In the genomic region with DNA sequence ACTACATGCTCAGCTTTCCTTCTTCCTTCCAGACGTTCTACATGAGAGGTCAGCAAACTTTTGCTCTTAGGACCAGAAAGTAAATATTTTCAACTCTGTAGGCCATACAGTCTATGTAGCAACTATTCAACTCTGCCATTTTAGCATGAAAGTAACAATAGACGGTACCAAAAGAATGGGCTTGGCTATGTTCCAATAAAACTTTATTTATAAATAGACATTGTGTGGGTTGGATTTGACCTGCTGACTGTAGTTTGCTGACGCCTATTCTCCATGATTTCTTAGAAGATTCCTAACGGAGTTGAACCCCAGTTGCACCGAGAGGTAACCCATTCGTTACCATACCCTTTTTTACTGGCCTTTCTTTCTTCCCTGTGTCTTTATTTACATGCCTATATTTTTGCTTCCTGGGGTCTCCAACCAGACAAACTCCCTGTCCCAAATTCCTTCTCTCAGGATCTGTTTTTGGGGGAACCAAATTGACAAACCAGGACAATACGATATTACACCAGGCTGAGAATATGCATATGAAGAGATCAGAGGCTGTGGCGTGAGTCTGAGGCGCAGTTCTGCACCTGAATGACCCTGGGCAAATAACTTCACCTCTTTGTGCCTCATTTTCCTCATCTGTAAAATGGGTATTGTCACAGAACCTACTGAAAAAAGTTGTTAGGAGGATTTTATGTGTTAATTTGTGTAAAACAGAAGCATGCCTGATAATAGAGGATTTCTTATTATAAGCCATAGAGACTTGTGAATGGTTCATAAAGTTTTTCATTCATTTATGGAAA, we compare ENCODE assay signal across 2 cellular contexts.
TF ChIP-seq lines count a peak whose summit lies in the region.

No MANE protein-coding gene starts in this region.

TF ChIP-seq in HepG2, 621 proteins besides CTCF, POLR2A, EP300 and RAD21 (continues in another document):
- TF ChIP-seq, protein P1, sequence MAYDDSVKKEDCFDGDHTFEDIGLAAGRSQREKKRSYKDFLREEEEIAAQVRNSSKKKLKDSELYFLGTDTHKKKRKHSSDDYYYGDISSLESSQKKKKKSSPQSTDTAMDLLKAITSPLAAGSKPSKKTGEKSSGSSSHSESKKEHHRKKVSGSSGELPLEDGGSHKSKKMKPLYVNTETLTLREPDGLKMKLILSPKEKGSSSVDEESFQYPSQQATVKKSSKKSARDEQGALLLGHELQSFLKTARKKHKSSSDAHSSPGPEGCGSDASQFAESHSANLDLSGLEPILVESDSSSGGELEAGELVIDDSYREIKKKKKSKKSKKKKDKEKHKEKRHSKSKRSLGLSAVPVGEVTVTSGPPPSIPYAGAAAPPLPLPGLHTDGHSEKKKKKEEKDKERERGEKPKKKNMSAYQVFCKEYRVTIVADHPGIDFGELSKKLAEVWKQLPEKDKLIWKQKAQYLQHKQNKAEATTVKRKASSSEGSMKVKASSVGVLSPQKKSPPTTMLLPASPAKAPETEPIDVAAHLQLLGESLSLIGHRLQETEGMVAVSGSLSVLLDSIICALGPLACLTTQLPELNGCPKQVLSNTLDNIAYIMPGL (CRISPR knock-in tag; IDR thresholded peaks at IDR 0.05; ENCODE audit: borderline replicate concordance in 1 of 2, low read depth in 1 of 2): no peak
- TF ChIP-seq, protein P2, sequence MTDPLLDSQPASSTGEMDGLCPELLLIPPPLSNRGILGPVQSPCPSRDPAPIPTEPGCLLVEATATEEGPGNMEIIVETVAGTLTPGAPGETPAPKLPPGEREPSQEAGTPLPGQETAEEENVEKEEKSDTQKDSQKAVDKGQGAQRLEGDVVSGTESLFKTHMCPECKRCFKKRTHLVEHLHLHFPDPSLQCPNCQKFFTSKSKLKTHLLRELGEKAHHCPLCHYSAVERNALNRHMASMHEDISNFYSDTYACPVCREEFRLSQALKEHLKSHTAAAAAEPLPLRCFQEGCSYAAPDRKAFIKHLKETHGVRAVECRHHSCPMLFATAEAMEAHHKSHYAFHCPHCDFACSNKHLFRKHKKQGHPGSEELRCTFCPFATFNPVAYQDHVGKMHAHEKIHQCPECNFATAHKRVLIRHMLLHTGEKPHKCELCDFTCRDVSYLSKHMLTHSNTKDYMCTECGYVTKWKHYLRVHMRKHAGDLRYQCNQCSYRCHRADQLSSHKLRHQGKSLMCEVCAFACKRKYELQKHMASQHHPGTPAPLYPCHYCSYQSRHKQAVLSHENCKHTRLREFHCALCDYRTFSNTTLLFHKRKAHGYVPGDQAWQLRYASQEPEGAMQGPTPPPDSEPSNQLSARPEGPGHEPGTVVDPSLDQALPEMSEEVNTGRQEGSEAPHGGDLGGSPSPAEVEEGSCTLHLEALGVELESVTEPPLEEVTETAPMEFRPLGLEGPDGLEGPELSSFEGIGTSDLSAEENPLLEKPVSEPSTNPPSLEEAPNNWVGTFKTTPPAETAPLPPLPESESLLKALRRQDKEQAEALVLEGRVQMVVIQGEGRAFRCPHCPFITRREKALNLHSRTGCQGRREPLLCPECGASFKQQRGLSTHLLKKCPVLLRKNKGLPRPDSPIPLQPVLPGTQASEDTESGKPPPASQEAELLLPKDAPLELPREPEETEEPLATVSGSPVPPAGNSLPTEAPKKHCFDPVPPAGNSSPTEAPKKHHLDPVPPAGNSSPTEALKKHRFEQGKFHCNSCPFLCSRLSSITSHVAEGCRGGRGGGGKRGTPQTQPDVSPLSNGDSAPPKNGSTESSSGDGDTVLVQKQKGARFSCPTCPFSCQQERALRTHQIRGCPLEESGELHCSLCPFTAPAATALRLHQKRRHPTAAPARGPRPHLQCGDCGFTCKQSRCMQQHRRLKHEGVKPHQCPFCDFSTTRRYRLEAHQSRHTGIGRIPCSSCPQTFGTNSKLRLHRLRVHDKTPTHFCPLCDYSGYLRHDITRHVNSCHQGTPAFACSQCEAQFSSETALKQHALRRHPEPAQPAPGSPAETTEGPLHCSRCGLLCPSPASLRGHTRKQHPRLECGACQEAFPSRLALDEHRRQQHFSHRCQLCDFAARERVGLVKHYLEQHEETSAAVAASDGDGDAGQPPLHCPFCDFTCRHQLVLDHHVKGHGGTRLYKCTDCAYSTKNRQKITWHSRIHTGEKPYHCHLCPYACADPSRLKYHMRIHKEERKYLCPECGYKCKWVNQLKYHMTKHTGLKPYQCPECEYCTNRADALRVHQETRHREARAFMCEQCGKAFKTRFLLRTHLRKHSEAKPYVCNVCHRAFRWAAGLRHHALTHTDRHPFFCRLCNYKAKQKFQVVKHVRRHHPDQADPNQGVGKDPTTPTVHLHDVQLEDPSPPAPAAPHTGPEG (CRISPR knock-in tag; IDR thresholded peaks at IDR 0.05): no peak
- TF ChIP-seq ZNF629 (CRISPR knock-in tag; conservative IDR thresholded peaks at IDR 0.05): peak; percentile 72

TF ChIP-seq in K562, 482 proteins besides CTCF, POLR2A, EP300 and RAD21:
- TF ChIP-seq, protein P3, sequence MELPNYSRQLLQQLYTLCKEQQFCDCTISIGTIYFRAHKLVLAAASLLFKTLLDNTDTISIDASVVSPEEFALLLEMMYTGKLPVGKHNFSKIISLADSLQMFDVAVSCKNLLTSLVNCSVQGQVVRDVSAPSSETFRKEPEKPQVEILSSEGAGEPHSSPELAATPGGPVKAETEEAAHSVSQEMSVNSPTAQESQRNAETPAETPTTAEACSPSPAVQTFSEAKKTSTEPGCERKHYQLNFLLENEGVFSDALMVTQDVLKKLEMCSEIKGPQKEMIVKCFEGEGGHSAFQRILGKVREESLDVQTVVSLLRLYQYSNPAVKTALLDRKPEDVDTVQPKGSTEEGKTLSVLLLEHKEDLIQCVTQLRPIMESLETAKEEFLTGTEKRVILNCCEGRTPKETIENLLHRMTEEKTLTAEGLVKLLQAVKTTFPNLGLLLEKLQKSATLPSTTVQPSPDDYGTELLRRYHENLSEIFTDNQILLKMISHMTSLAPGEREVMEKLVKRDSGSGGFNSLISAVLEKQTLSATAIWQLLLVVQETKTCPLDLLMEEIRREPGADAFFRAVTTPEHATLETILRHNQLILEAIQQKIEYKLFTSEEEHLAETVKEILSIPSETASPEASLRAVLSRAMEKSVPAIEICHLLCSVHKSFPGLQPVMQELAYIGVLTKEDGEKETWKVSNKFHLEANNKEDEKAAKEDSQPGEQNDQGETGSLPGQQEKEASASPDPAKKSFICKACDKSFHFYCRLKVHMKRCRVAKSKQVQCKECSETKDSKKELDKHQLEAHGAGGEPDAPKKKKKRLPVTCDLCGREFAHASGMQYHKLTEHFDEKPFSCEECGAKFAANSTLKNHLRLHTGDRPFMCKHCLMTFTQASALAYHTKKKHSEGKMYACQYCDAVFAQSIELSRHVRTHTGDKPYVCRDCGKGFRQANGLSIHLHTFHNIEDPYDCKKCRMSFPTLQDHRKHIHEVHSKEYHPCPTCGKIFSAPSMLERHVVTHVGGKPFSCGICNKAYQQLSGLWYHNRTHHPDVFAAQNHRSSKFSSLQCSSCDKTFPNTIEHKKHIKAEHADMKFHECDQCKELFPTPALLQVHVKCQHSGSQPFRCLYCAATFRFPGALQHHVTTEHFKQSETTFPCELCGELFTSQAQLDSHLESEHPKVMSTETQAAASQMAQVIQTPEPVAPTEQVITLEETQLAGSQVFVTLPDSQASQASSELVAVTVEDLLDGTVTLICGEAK (IDR thresholded peaks at IDR 0.05): peak; percentile 90
- TF ChIP-seq, protein P3 (CRISPR knock-in tag; IDR thresholded peaks at IDR 0.05): peak; percentile 81
- peak; percentile 33; the same call in 1 of the 2 replicates for TF ChIP-seq NFIC (IDR thresholded peaks at IDR 0.05)
- no peak for TF ChIP-seq HCFC1 (IDR thresholded peaks at IDR 0.05; ENCODE audit: low read depth, low read length)
- TF ChIP-seq RBM25 (IDR thresholded peaks at IDR 0.05; ENCODE audit: low read depth, low read length, severe bottlenecking): peak; percentile 76
